ENCODE assay signal across 20 cellular contexts in the genomic region with DNA sequence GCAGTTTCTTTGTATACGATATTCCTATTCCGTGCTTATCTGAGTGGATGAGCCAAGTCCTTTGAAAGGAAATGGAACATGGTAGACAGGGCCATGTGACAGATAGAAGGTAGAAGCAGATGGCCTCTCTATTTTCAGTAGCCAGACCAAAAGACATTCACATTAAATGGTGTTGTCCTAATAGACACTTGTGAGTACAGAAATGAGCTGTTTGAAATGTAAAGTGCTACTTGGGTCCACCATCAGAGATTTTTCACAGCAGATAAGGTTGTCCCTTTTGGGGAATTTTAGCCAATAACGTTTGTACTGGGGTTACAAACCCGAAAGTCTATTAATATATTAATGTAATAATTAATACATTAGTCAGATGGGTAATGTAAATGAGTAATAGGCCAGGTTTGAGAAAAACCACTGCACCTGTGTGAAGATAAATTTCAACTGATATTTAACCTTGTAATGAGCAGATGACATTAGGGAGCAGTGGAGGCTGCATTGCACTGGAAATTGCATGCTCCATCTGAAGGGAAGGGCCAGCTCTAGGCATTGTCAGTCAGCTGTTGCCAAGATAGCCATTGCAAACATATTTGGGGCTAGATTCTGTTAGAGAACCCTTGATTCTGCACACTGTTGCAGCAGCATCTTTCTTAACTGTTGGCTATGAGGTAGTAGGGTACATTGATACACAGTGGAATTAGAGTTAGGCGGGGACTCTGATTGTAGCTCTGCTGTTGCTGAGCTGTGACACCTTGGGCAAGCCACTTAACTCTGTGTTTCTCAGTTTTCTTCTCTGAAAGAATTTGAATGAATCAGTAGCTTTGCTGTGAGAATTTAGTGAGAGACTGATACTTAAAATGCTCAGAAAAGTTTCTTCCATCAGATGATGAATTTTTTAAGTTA. TPM values are rescaled to one million over a fixed set of nuclear protein-coding genes. Genes with fewer than 3 reads are reported as not detected.
DNase-seq lines count a peak whose midpoint lies in the region; ATAC-seq lines count a peak whose summit lies in the region.
"Had no signal": no experiment of that assay in that cellular context is flagged by ENCODE, and none has a peak within 500 bp of the region (broad histone marks: within the 10 kb centered on the region; RNA-seq: fewer than 3 reads in every experiment).

No MANE protein-coding gene starts in this region.

- H3K36me3 Mint-ChIP-seq in activated naive CD4-positive, alpha-beta T cell treated with anti-CD3 and anti-CD28 coated beads, Interleukin-2, amount 50 U/mL, for 72 hours = peaks cover 0 to 7% of the 10 kb centered on the region in 2 donors
- H3K36me3 Mint-ChIP-seq: WTC11 had no signal

- no peak overlapping the region for H3K27ac Mint-ChIP-seq in activated naive CD4-positive, alpha-beta T cell treated with anti-CD3 and anti-CD28 coated beads, Interleukin-2, amount 50 U/mL, for 72 hours
- H3K27ac Mint-ChIP-seq: CD14-positive monocyte, T-helper 17 cell, WTC11 had no signal

- no peaks in the 10 kb centered on the region for H3K9me3 Mint-ChIP-seq in activated naive CD4-positive, alpha-beta T cell treated with anti-CD3 and anti-CD28 coated beads, Interleukin-2, amount 50 U/mL, for 72 hours
- H3K9me3 Mint-ChIP-seq: WTC11 had no signal

- DNase-seq in SKM-1 (lab: John Stamatoyannopoulos, UW; ENCODE audit: unreplicated experiment) (no peak), LoVo (ENCODE audit: low spot score) (no peak), NCI-H2081 treated with DMSO at 0.1 percent for 48 hours (lab: John Stamatoyannopoulos, UW) (no peak)
- DNase-seq in activated naive CD4-positive, alpha-beta T cell treated with anti-CD3 and anti-CD28 coated beads, Interleukin-2, amount 50 U/mL, for 72 hours (ENCODE audit: low spot score in 2 of 2) = no peak
- DNase-seq: ACHN, DMS153, left lung, NCI-H2081, NCI-H526 treated with DMSO at 0.1 percent for 48 hours, right cardiac atrium, SHP77 treated with DMSO at 0.1 percent for 48 hours, stomach, T-helper 17 cell had no signal

- ATAC-seq in GM18861 (IDR thresholded peaks at IDR 0.05; ENCODE audit: unreplicated experiment) = peak; percentile 81
- ATAC-seq in GM21423 (IDR thresholded peaks at IDR 0.05; ENCODE audit: unreplicated experiment) = peak; percentile 70
- peak; percentile 67 for ATAC-seq in HG02943 (IDR thresholded peaks at IDR 0.05; ENCODE audit: low read depth, unreplicated experiment)
- ATAC-seq in HG03457 (IDR thresholded peaks at IDR 0.05; ENCODE audit: unreplicated experiment) = peak; percentile 80
- ATAC-seq in activated naive CD4-positive, alpha-beta T cell treated with anti-CD3 and anti-CD28 coated beads, Interleukin-2, amount 50 U/mL, for 72 hours = no peak
- ATAC-seq: K562, left lung, right cardiac atrium, T-helper 17 cell, WTC11 had no signal

RNA-seq across cellular contexts. Expression of gene FGGY, which starts 43.8 kb away (rescaled TPM):
- total RNA-seq in activated naive CD4-positive, alpha-beta T cell treated with anti-CD3 and anti-CD28 coated beads, Interleukin-2, amount 50 U/mL, for 72 hours = 10 to 100 TPM; 15.0 to 17.0 TPM

Comparison
In these comparisons a context has a peak if more than half of its experiments do, and no peak if none do; other contexts are left out.
1. ATAC-seq: peak in GM18861 (single experiment), GM21423 (single experiment), HG02943 (single experiment) and HG03457 (single experiment); none in activated naive CD4-positive, alpha-beta T cell treated with anti-CD3 and anti-CD28 coated beads, Interleukin-2, amount 50 U/mL, for 72 hours (0 of 2).